ENCODE assay signal across 29 cellular contexts in the genomic region with DNA sequence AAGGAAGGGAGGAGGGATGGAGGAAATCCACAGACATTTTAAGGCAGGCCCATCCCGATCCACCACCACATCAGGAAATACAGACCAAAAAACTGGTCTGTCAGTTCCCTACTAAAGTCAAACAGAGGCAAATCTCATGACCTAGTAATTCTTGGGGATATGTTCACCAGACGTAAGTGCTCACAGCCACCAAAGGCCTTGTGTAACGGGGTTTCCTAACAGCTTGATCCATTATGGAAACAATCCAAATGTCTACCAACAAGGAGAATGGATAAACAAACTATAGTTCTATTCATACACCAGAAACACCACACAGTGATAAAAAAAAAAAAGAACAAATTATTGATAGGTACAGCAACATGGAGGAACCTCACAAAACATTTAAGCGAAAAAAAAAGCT.
"Had no signal": no experiment of that assay in that cellular context is flagged by ENCODE, and none has a peak within 500 bp of the region (broad histone marks: within the 10 kb centered on the region; RNA-seq: fewer than 3 reads in every experiment).

No MANE protein-coding gene starts in this region.

- H3K4me1 Mint-ChIP-seq: natural killer cell; nephron; neural progenitor cell; stimulated activated effector memory CD8-positive, alpha-beta T cell treated with anti-CD3 and anti-CD28 coated beads, Interleukin-12 subunit alpha, Interleukin-12 subunit beta, amount 100 ng/mL, for 72 hours; stimulated activated naive B cell treated with anti-CD40 and anti-IgM and Interleukin-4, amounts not matched to agents 10 μg/mL and 1 μg/mL and 100 μg/mL, for 72 hours had no signal

- H3K27me3 ChIP-seq: neural progenitor cell, ovary, right lobe of liver, sigmoid colon, stomach, thyroid gland, tibial nerve, upper lobe of left lung, vagina had no signal

- H3K4me1 ChIP-seq: neural progenitor cell, parathyroid adenoma, psoas muscle, right lobe of liver, sigmoid colon, stomach, tibial nerve, upper lobe of left lung, vagina had no signal

- H3K27ac Mint-ChIP-seq: natural killer cell; nephron; neural progenitor cell; progenitor cell of endocrine pancreas; stimulated activated effector memory CD8-positive, alpha-beta T cell treated with anti-CD3 and anti-CD28 coated beads, Interleukin-12 subunit alpha, Interleukin-12 subunit beta, amount 100 ng/mL, for 72 hours; stimulated activated naive B cell treated with anti-CD40 and anti-IgM and Interleukin-4, amounts not matched to agents 10 μg/mL and 1 μg/mL and 100 μg/mL, for 72 hours; stimulated activated naive CD8-positive, alpha-beta T cell treated with anti-CD3 and anti-CD28 coated beads, Interleukin-15, Interleukin-2, amounts not matched to agents 100 ng/mL and 50 ng/mL, for 24 hours had no signal

- H3K36me3 ChIP-seq: ovary, right lobe of liver, sigmoid colon, thoracic aorta, thyroid gland, upper lobe of left lung, vagina had no signal

- DNase-seq: natural killer cell; occipital lobe; ovary; posterior cingulate gyrus; psoas muscle; right cardiac atrium; right lobe of liver; sigmoid colon; small intestine; stimulated activated CD4-positive, alpha-beta T cell treated with anti-CD3 and anti-CD28 coated beads, Interleukin-15, amount 100 ng/mL, for 24 hours; stimulated activated CD4-positive, alpha-beta T cell treated with anti-CD3 and anti-CD28 coated beads, Interleukin-2, amount 100 ng/mL, for 24 hours; stimulated activated CD4-positive, alpha-beta T cell treated with anti-CD3 and anti-CD28 coated beads, Interleukin-2, amount 100 ng/mL, for 48 hours; stimulated activated CD4-positive, alpha-beta T cell treated with anti-CD3 and anti-CD28 coated beads, Interleukin-4, amount 100 ng/mL, for 24 hours; stimulated activated naive B cell treated with anti-CD40 and anti-IgM and Interleukin-4, amounts not matched to agents 10 μg/mL and 1 μg/mL and 100 μg/mL, for 72 hours; stimulated activated naive CD4-positive, alpha-beta T cell treated with Interleukin-2 at 50 U/mL for 16 hours; stomach; thyroid gland; trophoblast cell; upper lobe of left lung had no signal

- H3K9me3 ChIP-seq: right lobe of liver, thyroid gland, vagina had no signal

- H2AFZ ChIP-seq: neural progenitor cell, parathyroid adenoma had no signal

- H3K4me3 Mint-ChIP-seq: natural killer cell; nephron; neural progenitor cell; stimulated activated effector memory CD8-positive, alpha-beta T cell treated with anti-CD3 and anti-CD28 coated beads, Interleukin-12 subunit alpha, Interleukin-12 subunit beta, amount 100 ng/mL, for 72 hours; stimulated activated naive B cell treated with anti-CD40 and anti-IgM and Interleukin-4, amounts not matched to agents 10 μg/mL and 1 μg/mL and 100 μg/mL, for 72 hours; stimulated activated naive CD8-positive, alpha-beta T cell treated with anti-CD3 and anti-CD28 coated beads, Interleukin-15, Interleukin-2, amounts not matched to agents 100 ng/mL and 50 ng/mL, for 24 hours had no signal

- H3K9ac ChIP-seq: neural progenitor cell, parathyroid adenoma had no signal

- FAIRE-seq: small intestine, urothelium cell line had no signal

- H3K4me3 ChIP-seq: neural progenitor cell, ovary, psoas muscle, right lobe of liver, sigmoid colon, stomach, thoracic aorta, thyroid gland, tibial nerve, upper lobe of left lung, vagina had no signal

- H3K27ac ChIP-seq: neural progenitor cell, ovary, parathyroid adenoma, psoas muscle, right lobe of liver, sigmoid colon, stomach, thoracic aorta, thyroid gland, tibial nerve, upper lobe of left lung, vagina had no signal

- H3K4me2 ChIP-seq: neural progenitor cell had no signal

- H3K27me3 Mint-ChIP-seq: progenitor cell of endocrine pancreas; stimulated activated naive B cell treated with anti-CD40 and anti-IgM and Interleukin-4, amounts not matched to agents 10 μg/mL and 1 μg/mL and 100 μg/mL, for 72 hours; stimulated activated naive CD8-positive, alpha-beta T cell treated with anti-CD3 and anti-CD28 coated beads, Interleukin-15, Interleukin-2, amounts not matched to agents 100 ng/mL and 50 ng/mL, for 24 hours had no signal
